ENCODE assay signal across 27 cellular contexts in genomic region chr12:105315726-105316125, GRCh38. TPM values are rescaled to one million over a fixed set of nuclear protein-coding genes. Genes with fewer than 3 reads are reported as not detected.
DNase-seq lines count a peak whose midpoint lies in the region; ATAC-seq and TF ChIP-seq lines count a peak whose summit lies in the region.
"Had no signal": no experiment of that assay in that cellular context is flagged by ENCODE, and none has a peak within 500 bp of the region (broad histone marks: within the 10 kb centered on the region; RNA-seq: fewer than 3 reads in every experiment).

No MANE protein-coding gene starts in this region.

- TF ChIP-seq EP300 in SK-N-SH (IDR thresholded peaks at IDR 0.05; ENCODE audit: borderline replicate concordance in 1 of 2, low read depth in 1 of 2, low read length in 1 of 2), result no peak

- peak overlapping the region; percentile 64; the same call in 1 of the 2 replicates for H3K4me2 ChIP-seq in SK-N-SH
- H3K4me2 ChIP-seq in hepatocyte, result no peak overlapping the region
- H3K4me2 ChIP-seq: KMS-11 had no signal

- H3K9me3 ChIP-seq in SK-N-SH (no peaks in the 10 kb centered on the region), hepatocyte (ENCODE audit: low read depth) (no peaks in the 10 kb centered on the region)
- H3K9me3 ChIP-seq: right lobe of liver, testis, uterus had no signal

- H3K27me3 ChIP-seq in SK-N-SH (ENCODE audit: insufficient read depth), result no peaks in the 10 kb centered on the region
- H3K27me3 ChIP-seq in hepatocyte, result no peaks in the 10 kb centered on the region
- H3K27me3 ChIP-seq: right lobe of liver, testis, uterus had no signal

- CTCF ChIA-PET in SK-N-SH (lab: Yijun Ruan, JAX), result no interaction called here

- H3K36me3 ChIP-seq in SK-N-SH (replicated peaks in 1 of 2; ENCODE audit: control insufficient read depth in 1 of 2, insufficient read depth in 2 of 2, low read length in 1 of 2) (no peaks in the 10 kb centered on the region), hepatocyte (replicated peaks; ENCODE audit: insufficient read depth, low read depth) (no peaks in the 10 kb centered on the region)
- H3K36me3 ChIP-seq: heart right ventricle, right lobe of liver, uterus had no signal

- no peak; the same call in 1 of the 3 replicates for ATAC-seq in SK-N-SH treated with all-trans-retinoic acid at 6 μM for 48 hours
- ATAC-seq in stimulated activated effector memory CD8-positive, alpha-beta T cell treated with anti-CD3 and anti-CD28 coated beads, Interleukin-12 subunit alpha, Interleukin-12 subunit beta, amount 100 ng/mL, for 72 hours, result no peak
- ATAC-seq in stimulated activated naive CD8-positive, alpha-beta T cell treated with anti-CD3 and anti-CD28 coated beads, Interleukin-15, amount 100 ng/mL, for 72 hours, result no peak
- ATAC-seq: activated CD8-positive, alpha-beta memory T cell treated with anti-CD3 and anti-CD28 coated beads, Interleukin-2, amount 10 ng/mL, durations not matched to agents 7 days and 5 days; heart right ventricle; right lobe of liver; T-helper 17 cell had no signal

- no peak for TF ChIP-seq RAD21 in SK-N-SH (IDR thresholded peaks at IDR 0.05; ENCODE audit: low read length)

- H2AFZ ChIP-seq in SK-N-SH (ENCODE audit: low read depth) (no peak overlapping the region), hepatocyte (no peak overlapping the region)

- no peaks in the 10 kb centered on the region for H4K20me1 ChIP-seq in SK-N-SH (ENCODE audit: insufficient read depth)
- no peaks in the 10 kb centered on the region for H4K20me1 ChIP-seq in hepatocyte (ENCODE audit: insufficient read depth, poor library complexity, severe bottlenecking)

- peaks cover 4% of the 10 kb centered on the region for H3K9me3 Mint-ChIP-seq in stimulated activated effector memory CD8-positive, alpha-beta T cell treated with anti-CD3 and anti-CD28 coated beads, Interleukin-12 subunit alpha, Interleukin-12 subunit beta, amount 100 ng/mL, for 72 hours
- H3K9me3 Mint-ChIP-seq in stimulated activated naive CD8-positive, alpha-beta T cell treated with anti-CD3 and anti-CD28 coated beads, Interleukin-15, amount 100 ng/mL, for 72 hours, result peaks cover 6 to 8% of the 10 kb centered on the region in 2 donors

- H3K4me1 ChIP-seq in SK-N-SH (ENCODE audit: control insufficient read depth in 1 of 2, insufficient read depth in 2 of 2, low read depth in 1 of 2, low read length in 1 of 2) (peaks cover 5 to 35% of the 10 kb centered on the region in 2 experiments), hepatocyte (ENCODE audit: insufficient read depth) (peaks cover 20% of the 10 kb centered on the region)
- H3K4me1 ChIP-seq: heart right ventricle, testis, uterus had no signal

- TF ChIP-seq CTCF in SK-N-SH (IDR thresholded peaks at IDR 0.05), result no peak
- TF ChIP-seq CTCF in VCaP (conservative IDR thresholded peaks at IDR 0.05), result no peak
- no peak for TF ChIP-seq CTCF in hepatocyte (IDR thresholded peaks at IDR 0.05; ENCODE audit: poor library complexity)

- peaks cover 45% of the 10 kb centered on the region for H3F3A ChIP-seq in SK-N-SH (replicated peaks; ENCODE audit: insufficient read depth)

- H3K4me1 Mint-ChIP-seq in stimulated activated effector memory CD8-positive, alpha-beta T cell treated with anti-CD3 and anti-CD28 coated beads, Interleukin-12 subunit alpha, Interleukin-12 subunit beta, amount 100 ng/mL, for 72 hours, result peaks cover 14% of the 10 kb centered on the region
- H3K4me1 Mint-ChIP-seq in stimulated activated naive CD8-positive, alpha-beta T cell treated with anti-CD3 and anti-CD28 coated beads, Interleukin-15, amount 100 ng/mL, for 72 hours, result peaks cover 13% of the 10 kb centered on the region

- H3K9ac ChIP-seq in SK-N-SH, result peak overlapping the region; percentile 54; the same call in 1 of the 2 replicates
- H3K9ac ChIP-seq: KMS-11 had no signal

- H3K27ac ChIP-seq in SK-N-SH (ENCODE audit: low read depth in 2 of 2, low read length in 1 of 2) (peak overlapping the region; percentile 62 to 96; a peak in 3 of 4 replicates), VCaP (peak overlapping the region; percentile 36), hepatocyte (peak overlapping the region; percentile 94)
- H3K27ac ChIP-seq: 22Rv1, heart right ventricle, KMS-11, right lobe of liver, SK-N-MC, testis, uterus had no signal

- no peak overlapping the region for H3K4me3 Mint-ChIP-seq in stimulated activated effector memory CD8-positive, alpha-beta T cell treated with anti-CD3 and anti-CD28 coated beads, Interleukin-12 subunit alpha, Interleukin-12 subunit beta, amount 100 ng/mL, for 72 hours
- H3K4me3 Mint-ChIP-seq in stimulated activated naive CD8-positive, alpha-beta T cell treated with anti-CD3 and anti-CD28 coated beads, Interleukin-15, amount 100 ng/mL, for 72 hours, result no peak overlapping the region
- H3K4me3 Mint-ChIP-seq: activated CD8-positive, alpha-beta memory T cell treated with anti-CD3 and anti-CD28 coated beads, Interleukin-2, amount 10 ng/mL, durations not matched to agents 7 days and 5 days had no signal

- DNase-seq in SK-N-SH, result no peak
- DNase-seq in hepatocyte (ENCODE audit: low spot score), result no peak
- no peak for DNase-seq in stimulated activated effector memory CD8-positive, alpha-beta T cell treated with anti-CD3 and anti-CD28 coated beads, Interleukin-12 subunit alpha, Interleukin-12 subunit beta, amount 100 ng/mL, for 72 hours (ENCODE audit: low spot score in 2 of 2)
- no peak for DNase-seq in DMS 273 (lab: John Stamatoyannopoulos, UW; ENCODE audit: unreplicated experiment)
- no peak for DNase-seq in stimulated activated naive CD8-positive, alpha-beta T cell treated with anti-CD3 and anti-CD28 coated beads, Interleukin-15, amount 100 ng/mL, for 72 hours
- no peak for DNase-seq in NOMO-1 (lab: John Stamatoyannopoulos, UW; ENCODE audit: unreplicated experiment in 2 of 2)
- DNase-seq: activated CD4-positive, alpha-beta T cell treated with anti-CD3 and anti-CD28 coated beads for 48 hours; activated CD8-positive, alpha-beta memory T cell treated with anti-CD3 and anti-CD28 coated beads, Interleukin-2, amount 10 ng/mL, durations not matched to agents 7 days and 5 days; activated naive CD4-positive, alpha-beta T cell; activated T-cell treated with anti-CD3 and anti-CD28 coated beads, Interleukin-2, amount 50 U/mL, for 48 hours; DMS153; foreskin fibroblast; HCEC 1CT; heart right ventricle; NCI-H446; NCI-H82; right lobe of liver; RPMI8226; stimulated activated CD4-positive, alpha-beta T cell treated with anti-CD3 and anti-CD28 coated beads, Interleukin-4, amount 100 ng/mL, for 24 hours; T-helper 17 cell; testis; uterus had no signal

- WGBS in SK-N-SH (ENCODE audit: low lambda C conversion rate), result 78% methylated on average over 6 of the region's 6 CpGs
- WGBS in hepatocyte (ENCODE audit: low lambda C conversion rate, missing lambda C conversion rate), result 96% methylated on average over 6 of the region's 6 CpGs

- H3K4me3 ChIP-seq in SK-N-SH (ENCODE audit: low read depth in 2 of 2, low read length in 1 of 2) (no peak overlapping the region), hepatocyte (no peak overlapping the region)
- H3K4me3 ChIP-seq: heart right ventricle, right lobe of liver, SK-N-MC, testis, uterus had no signal

- peak overlapping the region; percentile 70 for H3K27ac Mint-ChIP-seq in stimulated activated effector memory CD8-positive, alpha-beta T cell treated with anti-CD3 and anti-CD28 coated beads, Interleukin-12 subunit alpha, Interleukin-12 subunit beta, amount 100 ng/mL, for 72 hours
- no peak overlapping the region for H3K27ac Mint-ChIP-seq in stimulated activated naive CD8-positive, alpha-beta T cell treated with anti-CD3 and anti-CD28 coated beads, Interleukin-15, amount 100 ng/mL, for 72 hours
- H3K27ac Mint-ChIP-seq: activated CD8-positive, alpha-beta memory T cell treated with anti-CD3 and anti-CD28 coated beads, Interleukin-2, amount 10 ng/mL, durations not matched to agents 7 days and 5 days; T-helper 17 cell had no signal

- H3K79me2 ChIP-seq in SK-N-SH (ENCODE audit: insufficient read depth), result peaks cover 15% of the 10 kb centered on the region; the same call in 1 of the 2 replicates
- no peaks in the 10 kb centered on the region for H3K79me2 ChIP-seq in hepatocyte

- no peaks in the 10 kb centered on the region for H3K9me2 ChIP-seq in SK-N-SH
- no peaks in the 10 kb centered on the region for H3K9me2 ChIP-seq in hepatocyte (replicated peaks; ENCODE audit: insufficient read depth)

- peaks cover 4% of the 10 kb centered on the region for H3K36me3 Mint-ChIP-seq in stimulated activated effector memory CD8-positive, alpha-beta T cell treated with anti-CD3 and anti-CD28 coated beads, Interleukin-12 subunit alpha, Interleukin-12 subunit beta, amount 100 ng/mL, for 72 hours

- H3K27me3 Mint-ChIP-seq in stimulated activated naive CD8-positive, alpha-beta T cell treated with anti-CD3 and anti-CD28 coated beads, Interleukin-15, amount 100 ng/mL, for 72 hours, result no peaks in the 10 kb centered on the region
- H3K27me3 Mint-ChIP-seq: activated CD8-positive, alpha-beta memory T cell treated with anti-CD3 and anti-CD28 coated beads, Interleukin-2, amount 10 ng/mL, durations not matched to agents 7 days and 5 days had no signal

- POLR2A ChIA-PET in SK-N-SH (lab: Yijun Ruan, JAX), result no interaction called here

TF ChIP-seq in SK-N-SH treated with all-trans-retinoic acid at 6 μM for 48 hours, 23 proteins besides CTCF, POLR2A, EP300 and RAD21:
- TF ChIP-seq OSR1 (CRISPR knock-in tag; IDR thresholded peaks at IDR 0.05) (no peak), ZNF8 (CRISPR knock-in tag; IDR thresholded peaks at IDR 0.05) (no peak), GLIS3 (CRISPR knock-in tag; IDR thresholded peaks at IDR 0.05) (no peak), PPARA (CRISPR knock-in tag; IDR thresholded peaks at IDR 0.05; ENCODE audit: borderline replicate concordance) (no peak), ARNTL (CRISPR knock-in tag; IDR thresholded peaks at IDR 0.05; ENCODE audit: borderline replicate concordance, low read depth) (no peak), TCF4 (CRISPR knock-in tag; IDR thresholded peaks at IDR 0.05; ENCODE audit: borderline replicate concordance) (no peak), ZNF565 (CRISPR knock-in tag; conservative IDR thresholded peaks at IDR 0.05; ENCODE audit: low read depth) (no peak), BACH2 (CRISPR knock-in tag; IDR thresholded peaks at IDR 0.05; ENCODE audit: borderline replicate concordance) (no peak), ISL1 (CRISPR knock-in tag; IDR thresholded peaks at IDR 0.05) (no peak), TOX (CRISPR knock-in tag; IDR thresholded peaks at IDR 0.05; ENCODE audit: borderline replicate concordance) (no peak), CSDC2 (CRISPR knock-in tag; IDR thresholded peaks at IDR 0.05) (no peak), ESRRG (CRISPR knock-in tag; IDR thresholded peaks at IDR 0.05) (no peak), SNAI2 (CRISPR knock-in tag; IDR thresholded peaks at IDR 0.05) (no peak), ZFP3 (CRISPR knock-in tag; IDR thresholded peaks at IDR 0.05) (no peak)

RNA-seq across cellular contexts. Expression of gene C12orf75, which starts 14.8 kb away (rescaled TPM):
- polyA plus RNA-seq in SK-N-SH (2012; rRNA removed) (221 and 299 TPM in 2 replicates), hepatocyte (95.2 and 103 TPM in 2 replicates)
- polyA plus RNA-seq in SK-N-SH (2012; cell fraction: cytosol; rRNA removed), result 363 and 501 TPM in 2 replicates
- 63.0 and 90.2 TPM in 2 replicates for polyA plus RNA-seq in SK-N-SH (2012; cell fraction: nucleus; rRNA removed)
- total RNA-seq in hepatocyte, result 80.9 and 92.3 TPM in 2 replicates

Comparison
In these comparisons a context has a peak if more than half of its experiments do, and no peak if none do; other contexts are left out.
1. H3K27ac ChIP-seq: peak in every context shown above with its lines; median percentile 94 in hepatocyte; 79 in SK-N-SH; 36 in VCaP.